ENCODE assay signal across 30 cellular contexts in the genomic region with DNA sequence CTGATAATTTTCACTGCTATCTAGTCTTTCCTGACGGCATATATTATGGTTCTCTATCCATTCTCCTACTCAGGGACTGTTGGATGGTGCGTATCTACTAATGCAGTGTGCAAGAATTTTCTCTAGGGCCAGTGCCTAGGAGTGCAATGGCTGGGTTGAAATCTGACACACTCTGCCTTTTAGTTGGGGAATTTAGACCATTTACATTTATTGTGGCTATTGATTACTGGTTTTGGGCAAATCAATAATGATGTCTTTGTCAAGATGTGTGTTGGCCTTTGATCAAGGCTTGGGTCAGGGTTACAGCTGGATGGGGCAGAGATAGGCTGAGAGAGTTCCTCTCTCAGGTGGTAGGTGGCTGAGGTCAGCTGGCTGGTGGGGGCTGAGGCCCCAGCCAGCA. TPM values are rescaled to one million over a fixed set of nuclear protein-coding genes. Genes with fewer than 3 reads are reported as not detected.
"Had no signal": no experiment of that assay in that cellular context is flagged by ENCODE, and none has a peak within 500 bp of the region (broad histone marks: within the 10 kb centered on the region; RNA-seq: fewer than 3 reads in every experiment).

No MANE protein-coding gene starts in this region.

- DNase-seq: activated CD4-positive, alpha-beta memory T cell treated with anti-CD3 and anti-CD28 coated beads for 36 hours; activated CD4-positive, alpha-beta T cell treated with anti-CD3 and anti-CD28 coated beads for 36 hours; activated CD4-positive, alpha-beta T cell treated with anti-CD3 and anti-CD28 coated beads, Interleukin-2, amount 10 ng/mL, durations not matched to agents 24 days and 14 days; activated CD4-positive, CD25-positive, alpha-beta regulatory T cell; activated CD4-positive, CD25-positive, alpha-beta regulatory T cell treated with anti-CD3 and anti-CD28 coated beads, Interleukin-2, amount 50 U/mL, for 72 hours; activated CD8-positive, alpha-beta memory T cell treated with anti-CD3 and anti-CD28 coated beads, Interleukin-2, amount 10 ng/mL, durations not matched to agents 7 days and 5 days; activated CD8-positive, alpha-beta memory T cell treated with anti-CD3 and anti-CD28 coated beads, Interleukin-2, amount 50 U/mL, for 4 hours; activated CD8-positive, alpha-beta T cell treated with anti-CD3 and anti-CD28 coated beads, Interleukin-2, amount 10 ng/mL, durations not matched to agents 7 days and 5 days; activated effector memory CD4-positive, alpha-beta T cell treated with anti-CD3 and anti-CD28 coated beads, Interleukin-2, amount 50 U/mL, for 16 hours; activated naive CD4-positive, alpha-beta T cell treated with anti-CD3 and anti-CD28 coated beads for 36 hours; activated T-cell treated with anti-CD3 and anti-CD28 coated beads, Interleukin-2, amount 50 U/mL, for 1 hour; activated T-cell treated with anti-CD3 and anti-CD28 coated beads, Interleukin-2, amount 50 U/mL, for 48 hours; adrenal gland; amygdala; body of pancreas; caudate nucleus; cortex of kidney; dermis blood vessel endothelial cell; effector CD4-positive, alpha-beta T cell; effector memory CD8-positive, alpha-beta T cell; erythroblast; foreskin keratinocyte; heart right ventricle; T-helper 2 cell had no signal

- H3K9me3 ChIP-seq: adrenal gland had no signal

- H3K9me3 Mint-ChIP-seq: effector memory CD8-positive, alpha-beta T cell had no signal

- ATAC-seq: activated CD4-positive, alpha-beta T cell treated with anti-CD3 and anti-CD28 coated beads for 36 hours; activated CD8-positive, alpha-beta memory T cell treated with anti-CD3 and anti-CD28 coated beads, Interleukin-2, amount 10 ng/mL, durations not matched to agents 7 days and 5 days; activated CD8-positive, alpha-beta T cell treated with anti-CD3 and anti-CD28 coated beads, Interleukin-2, amount 10 ng/mL, durations not matched to agents 7 days and 5 days; body of pancreas; effector memory CD8-positive, alpha-beta T cell; foreskin keratinocyte; gastroesophageal sphincter; heart right ventricle had no signal

- H3K27me3 ChIP-seq: adrenal gland, body of pancreas, foreskin keratinocyte had no signal

- H3K27me3 Mint-ChIP-seq: activated CD4-positive, alpha-beta memory T cell treated with anti-CD3 and anti-CD28 coated beads for 36 hours; activated CD4-positive, alpha-beta T cell treated with anti-CD3 and anti-CD28 coated beads, Interleukin-2, amount 10 ng/mL, durations not matched to agents 24 days and 14 days; activated CD8-positive, alpha-beta memory T cell treated with anti-CD3 and anti-CD28 coated beads, Interleukin-2, amount 10 ng/mL, durations not matched to agents 7 days and 5 days; activated naive CD4-positive, alpha-beta T cell treated with anti-CD3 and anti-CD28 coated beads, Interleukin-2, amount 50 U/mL, for 24 hours; effector memory CD8-positive, alpha-beta T cell had no signal

- H3K4me3 Mint-ChIP-seq: activated CD4-positive, alpha-beta memory T cell treated with anti-CD3 and anti-CD28 coated beads for 36 hours; activated CD4-positive, alpha-beta T cell treated with anti-CD3 and anti-CD28 coated beads for 36 hours; activated CD4-positive, alpha-beta T cell treated with anti-CD3 and anti-CD28 coated beads, Interleukin-2, amount 10 ng/mL, durations not matched to agents 24 days and 14 days; activated CD8-positive, alpha-beta memory T cell treated with anti-CD3 and anti-CD28 coated beads, Interleukin-2, amount 10 ng/mL, durations not matched to agents 7 days and 5 days; activated CD8-positive, alpha-beta T cell treated with anti-CD3 and anti-CD28 coated beads, Interleukin-2, amount 10 ng/mL, durations not matched to agents 7 days and 5 days; activated naive CD4-positive, alpha-beta T cell treated with anti-CD3 and anti-CD28 coated beads for 36 hours; activated naive CD4-positive, alpha-beta T cell treated with anti-CD3 and anti-CD28 coated beads, Interleukin-2, amount 50 U/mL, for 24 hours; activated T-helper 1 cell treated with anti-CD3 and anti-CD28 coated beads, Interleukin-12 subunit alpha, Interleukin-12 subunit beta, Interleukin-2, Interleukin-4 antibody, amounts not matched to agents 30 ng/mL and 10 ng/mL and 1 ng/mL, durations not matched to agents 14 hours and 24 hours and 36 hours; effector memory CD8-positive, alpha-beta T cell had no signal

- H3K36me3 Mint-ChIP-seq: activated CD4-positive, alpha-beta memory T cell treated with anti-CD3 and anti-CD28 coated beads for 36 hours; activated CD8-positive, alpha-beta memory T cell treated with anti-CD3 and anti-CD28 coated beads, Interleukin-2, amount 10 ng/mL, durations not matched to agents 7 days and 5 days; activated naive CD4-positive, alpha-beta T cell treated with anti-CD3 and anti-CD28 coated beads, Interleukin-2, amount 50 U/mL, for 24 hours had no signal

- H3K4me1 ChIP-seq: adrenal gland, body of pancreas, esophagus muscularis mucosa, foreskin keratinocyte, gastroesophageal sphincter, heart right ventricle had no signal

- H3K27ac Mint-ChIP-seq: activated CD4-positive, alpha-beta memory T cell treated with anti-CD3 and anti-CD28 coated beads for 36 hours; activated CD4-positive, alpha-beta T cell treated with anti-CD3 and anti-CD28 coated beads for 36 hours; activated CD4-positive, alpha-beta T cell treated with anti-CD3 and anti-CD28 coated beads, Interleukin-2, amount 10 ng/mL, durations not matched to agents 24 days and 14 days; activated CD8-positive, alpha-beta memory T cell treated with anti-CD3 and anti-CD28 coated beads, Interleukin-2, amount 10 ng/mL, durations not matched to agents 7 days and 5 days; activated CD8-positive, alpha-beta T cell treated with anti-CD3 and anti-CD28 coated beads, Interleukin-2, amount 10 ng/mL, durations not matched to agents 7 days and 5 days; activated naive CD4-positive, alpha-beta T cell treated with anti-CD3 and anti-CD28 coated beads for 36 hours; activated naive CD4-positive, alpha-beta T cell treated with anti-CD3 and anti-CD28 coated beads, Interleukin-2, amount 50 U/mL, for 24 hours; activated T-helper 1 cell treated with anti-CD3 and anti-CD28 coated beads, Interleukin-12 subunit alpha, Interleukin-12 subunit beta, Interleukin-2, Interleukin-4 antibody, amounts not matched to agents 30 ng/mL and 10 ng/mL and 1 ng/mL, durations not matched to agents 14 hours and 24 hours and 36 hours; activated T-helper 2 cell treated with anti-CD3 and anti-CD28 coated beads, Interferon-gamma antibody, Interleukin-2, Interleukin-4, amounts not matched to agents 10 μg/mL and 5 μg/mL and 100 μg/mL, durations not matched to agents 14 hours and 24 hours and 36 hours; effector memory CD8-positive, alpha-beta T cell had no signal

- H3K27ac ChIP-seq: adrenal gland, body of pancreas, esophagus muscularis mucosa, foreskin keratinocyte, gastroesophageal sphincter, heart right ventricle had no signal

- H3K4me1 Mint-ChIP-seq: activated CD4-positive, alpha-beta T cell treated with anti-CD3 and anti-CD28 coated beads for 36 hours; activated CD4-positive, alpha-beta T cell treated with anti-CD3 and anti-CD28 coated beads, Interleukin-2, amount 10 ng/mL, durations not matched to agents 24 days and 14 days; activated CD8-positive, alpha-beta memory T cell treated with anti-CD3 and anti-CD28 coated beads, Interleukin-2, amount 10 ng/mL, durations not matched to agents 7 days and 5 days; activated naive CD4-positive, alpha-beta T cell treated with anti-CD3 and anti-CD28 coated beads, Interleukin-2, amount 50 U/mL, for 24 hours had no signal

- H3K4me3 ChIP-seq: adrenal gland, body of pancreas, esophagus muscularis mucosa, gastroesophageal sphincter, heart right ventricle had no signal

- H3K36me3 ChIP-seq: adrenal gland, esophagus muscularis mucosa, gastroesophageal sphincter, heart right ventricle had no signal

RNA-seq across cellular contexts. Expression of a gene that starts 21.8 kb away (rescaled TPM):
- total RNA-seq: activated CD4-positive, alpha-beta memory T cell treated with anti-CD3 and anti-CD28 coated beads for 36 hours; activated CD4-positive, alpha-beta T cell treated with anti-CD3 and anti-CD28 coated beads for 36 hours; activated CD4-positive, alpha-beta T cell treated with anti-CD3 and anti-CD28 coated beads, Interleukin-2, amount 10 ng/mL, durations not matched to agents 24 days and 14 days; activated CD8-positive, alpha-beta memory T cell treated with anti-CD3 and anti-CD28 coated beads, Interleukin-2, amount 10 ng/mL, durations not matched to agents 7 days and 5 days; activated CD8-positive, alpha-beta T cell treated with anti-CD3 and anti-CD28 coated beads, Interleukin-2, amount 10 ng/mL, durations not matched to agents 7 days and 5 days; activated naive CD4-positive, alpha-beta T cell treated with anti-CD3 and anti-CD28 coated beads for 36 hours; foreskin keratinocyte; T-helper 1 cell treated with Interleukin-12 subunit alpha and Interleukin-12 subunit beta and Interleukin-4 antibody, amounts not matched to agents 30 ng/mL and 1 ng/mL, for 36 hours had no signal
- polyA plus RNA-seq: foreskin keratinocyte had no signal
